ENCODE assay signal across 20 cellular contexts in the genomic region with DNA sequence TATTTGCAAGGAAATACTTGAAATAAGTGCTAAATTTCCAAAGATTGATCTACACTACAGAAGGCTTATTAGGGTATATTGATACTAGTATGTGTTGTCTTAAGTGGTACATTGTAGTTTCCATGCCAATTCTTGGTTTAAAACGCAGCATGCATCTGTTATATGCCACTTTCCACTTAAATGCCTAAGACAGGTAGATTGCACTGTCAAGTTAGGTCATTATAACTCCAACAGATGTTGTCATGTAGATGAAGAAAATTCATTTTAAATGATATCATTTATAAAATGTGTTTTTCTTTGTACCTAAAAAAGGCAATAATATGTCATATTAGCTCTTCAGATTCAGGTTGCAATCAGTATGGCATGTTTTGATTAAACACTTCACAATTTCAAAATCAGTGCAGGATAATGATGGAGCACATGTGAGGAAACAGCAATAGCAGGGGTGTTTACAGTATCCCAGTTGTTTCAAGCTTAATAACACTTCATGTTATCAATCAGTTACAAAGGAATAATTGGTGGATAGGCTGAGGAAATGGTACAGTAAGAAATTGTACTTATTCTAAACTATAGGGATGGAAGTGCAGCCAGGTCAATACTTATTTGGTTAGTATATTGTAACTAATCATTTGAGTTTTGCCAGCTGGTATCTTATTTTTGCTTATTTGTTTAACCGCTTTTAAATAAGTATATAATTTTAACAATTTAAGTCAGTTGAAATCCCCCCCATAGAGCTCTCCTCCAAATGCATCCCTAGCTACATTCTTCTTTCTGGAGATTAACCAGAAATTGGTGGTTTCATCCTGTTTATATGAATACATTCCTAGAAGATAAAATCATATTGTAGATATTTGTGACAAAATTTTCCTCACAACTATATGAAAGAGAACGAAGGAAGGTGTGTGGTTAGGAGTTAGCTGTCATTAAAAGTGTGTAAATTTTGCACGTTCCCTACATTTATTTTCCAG.
"Had no signal": no experiment of that assay in that cellular context is flagged by ENCODE, and none has a peak within 500 bp of the region (broad histone marks: within the 10 kb centered on the region; RNA-seq: fewer than 3 reads in every experiment).

No MANE protein-coding gene starts in this region.

- H3K27me3 ChIP-seq: colonic mucosa, gastrocnemius medialis, left lung, neural progenitor cell, ovary, right atrium auricular region, sigmoid colon, testis, tibial nerve had no signal

- H3K9ac ChIP-seq: neural progenitor cell had no signal

- H3K4me3 ChIP-seq: colonic mucosa, gastrocnemius medialis, left lung, lower lobe of right lung, neural progenitor cell, ovary, right atrium auricular region, sigmoid colon, skin epidermis, testis, tibial nerve had no signal

- ATAC-seq: gastrocnemius medialis; left lung; lower lobe of right lung; natural killer cell; stimulated activated naive B cell treated with anti-CD40 and anti-IgM and Interleukin-4, amounts not matched to agents 10 μg/mL and 1 μg/mL and 100 μg/mL, for 72 hours; stimulated activated naive CD8-positive, alpha-beta T cell treated with anti-CD3 and anti-CD28 coated beads, Interleukin-15, amount 100 ng/mL, for 72 hours had no signal

- H3K9me3 ChIP-seq: colonic mucosa, gastrocnemius medialis, left lung, lower lobe of right lung, ovary, right atrium auricular region, sigmoid colon, testis, tibial nerve had no signal

- H3K27ac ChIP-seq: colonic mucosa, gastrocnemius medialis, left lung, lower lobe of right lung, neural progenitor cell, ovary, right atrium auricular region, sigmoid colon, skin epidermis, testis, tibial nerve had no signal

- H2AFZ ChIP-seq: neural progenitor cell had no signal

- H3K4me2 ChIP-seq: neural progenitor cell had no signal

- H3K36me3 ChIP-seq: colonic mucosa, gastrocnemius medialis, left lung, lower lobe of right lung, neural progenitor cell, ovary, right atrium auricular region, sigmoid colon, tibial nerve had no signal

- DNase-seq: colonic mucosa; dermis blood vessel endothelial cell; effector CD4-positive, alpha-beta T cell; gastrocnemius medialis; glutamatergic neuron; left lung; lower lobe of right lung; natural killer cell; nucleus accumbens; ovary; sigmoid colon; stimulated activated CD4-positive, alpha-beta T cell treated with anti-CD3 and anti-CD28 coated beads, Interleukin-2, amount 100 ng/mL, for 24 hours; stimulated activated CD4-positive, alpha-beta T cell treated with anti-CD3 and anti-CD28 coated beads, Interleukin-4, amount 100 ng/mL, for 4 hours; stimulated activated naive B cell treated with anti-CD40 and anti-IgM and Interleukin-4, amounts not matched to agents 10 μg/mL and 1 μg/mL and 100 μg/mL, for 72 hours; stimulated activated naive CD8-positive, alpha-beta T cell treated with anti-CD3 and anti-CD28 coated beads, Interleukin-15, amount 100 ng/mL, for 72 hours; testis had no signal

- H3K4me1 ChIP-seq: colonic mucosa, gastrocnemius medialis, left lung, lower lobe of right lung, neural progenitor cell, right atrium auricular region, sigmoid colon, testis, tibial nerve had no signal
